Comparison of ENCODE assay signal across 17 cellular contexts in genomic region chr2:41965173-41965875, GRCh38.
DNase-seq lines count a peak whose midpoint lies in the region; ATAC-seq, FAIRE-seq and TF ChIP-seq lines count a peak whose summit lies in the region.
"Had no signal": no experiment of that assay in that cellular context is flagged by ENCODE, and none has a peak within 500 bp of the region (broad histone marks: within the 10 kb centered on the region; RNA-seq: fewer than 3 reads in every experiment).

No MANE protein-coding gene starts in this region.

- H3K9me3 ChIP-seq in Panc1 (ENCODE audit: control insufficient read depth, insufficient read depth, low read depth, low read length) (no peaks in the 10 kb centered on the region), suprapubic skin (no peaks in the 10 kb centered on the region), kidney (ENCODE audit: control insufficient read depth in 1 of 2, low read length in 2 of 2) (no peaks in the 10 kb centered on the region)
- H3K9me3 ChIP-seq: ovary, SJCRH30 had no signal

- CTCF ChIA-PET in Panc1 (lab: Charles Lee), result no interaction called here

- in situ Hi-C loops in Panc1 (cut with HindIII; ENCODE audit: low pct_unique_long_range_greater_than_20kb, low sequenced_read_pairs), result no loop called here

- H3K4me3 ChIP-seq in Panc1 (ENCODE audit: low read depth in 2 of 2, low read length in 2 of 2), result no peak overlapping the region
- H3K4me3 ChIP-seq in dorsolateral prefrontal cortex, result no peak overlapping the region
- H3K4me3 ChIP-seq in suprapubic skin, result no peak overlapping the region
- H3K4me3 ChIP-seq in kidney (ENCODE audit: low read length in 2 of 2), result no peak overlapping the region
- H3K4me3 ChIP-seq: ovary, SJCRH30 had no signal

- peaks cover 2% of the 10 kb centered on the region; the same call in 1 of the 2 replicates for H3K27me3 ChIP-seq in Panc1 (ENCODE audit: control insufficient read depth, insufficient read depth, low read length)
- H3K27me3 ChIP-seq in dorsolateral prefrontal cortex, result no peaks in the 10 kb centered on the region
- peaks cover 3% of the 10 kb centered on the region for H3K27me3 ChIP-seq in suprapubic skin
- H3K27me3 ChIP-seq: ovary, SJCRH30 had no signal

- H3K9me3 Mint-ChIP-seq in neural crest cell, result no peaks in the 10 kb centered on the region
- H3K9me3 Mint-ChIP-seq: activated naive CD4-positive, alpha-beta T cell treated with anti-CD3 and anti-CD28 coated beads, Interleukin-2, amount 50 U/mL, for 72 hours; CD8-positive, alpha-beta memory T cell had no signal

- FAIRE-seq in D721Med (lab: Jason Lieb, UNC), result no peak
- FAIRE-seq in kidney (lab: Jason Lieb, UNC), result no peak
- FAIRE-seq: frontal cortex, islet of Langerhans had no signal

- 68% methylated on average over 5 of the region's 5 CpGs for WGBS in suprapubic skin

- no peak overlapping the region for H3K9ac ChIP-seq in kidney (ENCODE audit: low read length in 2 of 2)

- TF ChIP-seq CTCF in Panc1 (IDR thresholded peaks at IDR 0.05), result no peak
- no peak for TF ChIP-seq CTCF in dorsolateral prefrontal cortex (IDR thresholded peaks at IDR 0.05 in 54 of 56, conservative IDR thresholded peaks at IDR 0.05 in 2 of 56; ENCODE audit: low read depth in 1 of 56, partially characterized antibody in 56 of 56)
- no peak for TF ChIP-seq CTCF in neural crest cell (conservative IDR thresholded peaks at IDR 0.05)
- no peak for TF ChIP-seq CTCF in suprapubic skin (IDR thresholded peaks at IDR 0.05)
- no peak for TF ChIP-seq CTCF in D721Med (IDR thresholded peaks at IDR 0.05; ENCODE audit: insufficient read depth, missing control alignments)
- no peak for TF ChIP-seq CTCF in GM10266 (IDR thresholded peaks at IDR 0.05; ENCODE audit: control insufficient read depth, insufficient read depth, low read depth, missing control alignments)
- TF ChIP-seq CTCF in kidney (IDR thresholded peaks at IDR 0.05; ENCODE audit: borderline replicate concordance, extremely low read depth, insufficient read depth), result no peak

- DNase-seq in Panc1 (ENCODE audit: low read depth, low spot score) (no peak), dorsolateral prefrontal cortex (no peak), neural crest cell (ENCODE audit: low read depth, low spot score) (no peak), suprapubic skin (ENCODE audit: low spot score in 2 of 2) (no peak), NCI-H345 treated with DMSO at 0.1 percent for 48 hours (lab: John Stamatoyannopoulos, UW; ENCODE audit: unreplicated experiment) (no peak), D721Med (ENCODE audit: insufficient read length, low spot score) (no peak), GM10266 (ENCODE audit: extremely low spot score) (no peak), kidney (no peak)
- DNase-seq: CD8-positive, alpha-beta memory T cell; GDM1; NCI-H1417; SJCRH30; stimulated activated CD4-positive, alpha-beta T cell treated with anti-CD3 and anti-CD28 coated beads, Interleukin-4, amount 100 ng/mL, for 4 hours had no signal

- H3K27ac ChIP-seq in Panc1 (ENCODE audit: low read length), result 0 out of 2 replicates have a peak overlapping the region, but pooled peaks have one; percentile 39
- peak overlapping the region in 54 of 59 donors; percentile 41 to 97 (median 92) for H3K27ac ChIP-seq in dorsolateral prefrontal cortex
- H3K27ac ChIP-seq in suprapubic skin, result peak overlapping the region; percentile 70
- peak overlapping the region in 1 of 2 donors; percentile 74 for H3K27ac ChIP-seq in kidney (ENCODE audit: low read depth in 2 of 2, low read length in 2 of 2)

- POLR2A ChIA-PET in Panc1 (lab: Charles Lee), result no interaction called here

- peaks cover 41% of the 10 kb centered on the region for H3K4me1 Mint-ChIP-seq in neural crest cell

- no peak for TF ChIP-seq EP300 in suprapubic skin (IDR thresholded peaks at IDR 0.05)

- no peak; the same call in 1 of the 2 replicates for ATAC-seq in Panc1
- ATAC-seq: activated naive CD4-positive, alpha-beta T cell treated with anti-CD3 and anti-CD28 coated beads, Interleukin-2, amount 50 U/mL, for 72 hours had no signal

- no peaks in the 10 kb centered on the region for H3K27me3 Mint-ChIP-seq in neural crest cell (ENCODE audit: low read depth)

- no peaks in the 10 kb centered on the region for H3K36me3 Mint-ChIP-seq in neural crest cell (ENCODE audit: low read depth)
- H3K36me3 Mint-ChIP-seq: activated naive CD4-positive, alpha-beta T cell treated with anti-CD3 and anti-CD28 coated beads, Interleukin-2, amount 50 U/mL, for 72 hours; CD8-positive, alpha-beta memory T cell had no signal

- no peaks in the 10 kb centered on the region for H3K36me3 ChIP-seq in Panc1 (ENCODE audit: control insufficient read depth, insufficient read depth, low read length)
- no peaks in the 10 kb centered on the region for H3K36me3 ChIP-seq in suprapubic skin
- H3K36me3 ChIP-seq in kidney (ENCODE audit: control insufficient read depth in 1 of 2, insufficient read depth in 2 of 2, low read length in 2 of 2), result no peaks in the 10 kb centered on the region
- H3K36me3 ChIP-seq: ovary, SJCRH30 had no signal

- H3K27ac Mint-ChIP-seq in neural crest cell (ENCODE audit: unreplicated experiment), result peak overlapping the region; percentile 53
- H3K27ac Mint-ChIP-seq: activated naive CD4-positive, alpha-beta T cell treated with anti-CD3 and anti-CD28 coated beads, Interleukin-2, amount 50 U/mL, for 72 hours had no signal

- BruUV-seq in Panc1 (replicated peaks; lab: Mats Ljungman, UMichigan), result no TSS peak

- TF ChIP-seq POLR2A in suprapubic skin (IDR thresholded peaks at IDR 0.05), result no peak

- intact Hi-C loops in Panc1 (cut with micrococcal nuclease; ENCODE audit: unreplicated experiment), result no loop called here
- intact Hi-C loops in dorsolateral prefrontal cortex (cut with DNase I), result loop anchor here in 1 of 2 donors (5.0 kb wide), 1 partner anchor 82 kb away; the partner anchor contains the start of gene PKDCC
- intact Hi-C loops in kidney (cut with DNase I), result loop anchor here (10.0 kb wide), 1 partner anchor 89 kb away; no protein-coding TSS in a partner anchor

- H3K4me1 ChIP-seq in Panc1 (ENCODE audit: control insufficient read depth, insufficient read depth, low read length) (peaks cover 15% of the 10 kb centered on the region), suprapubic skin (peaks cover 54% of the 10 kb centered on the region), kidney (ENCODE audit: control insufficient read depth in 1 of 2, insufficient read depth in 1 of 2, low read depth in 1 of 2, low read length in 2 of 2) (peaks cover 26 to 28% of the 10 kb centered on the region in 2 donors)

- no peak overlapping the region for H3K4me3 Mint-ChIP-seq in neural crest cell
- H3K4me3 Mint-ChIP-seq: CD8-positive, alpha-beta memory T cell had no signal
